40 cellular contexts compared by ENCODE assay signal in genomic region chr10:131267814-131268095, GRCh38. TPM values are rescaled to one million over a fixed set of nuclear protein-coding genes. Genes with fewer than 3 reads are reported as not detected.
"Had no signal": no experiment of that assay in that cellular context is flagged by ENCODE, and none has a peak within 500 bp of the region (broad histone marks: within the 10 kb centered on the region; RNA-seq: fewer than 3 reads in every experiment).

No MANE protein-coding gene starts in this region.

- H3K36me3 ChIP-seq: adrenal gland, MG63, Peyer's patch had no signal

- H3K9me3 ChIP-seq: adrenal gland, MG63, Peyer's patch had no signal

- H3K9me3 Mint-ChIP-seq: activated B cell treated with CpG ODN at 0.5 μM for 24 hours; activated CD4-positive, alpha-beta memory T cell treated with anti-CD3 and anti-CD28 coated beads for 36 hours; activated naive CD4-positive, alpha-beta T cell treated with anti-CD3 and anti-CD28 coated beads for 36 hours; activated naive CD4-positive, alpha-beta T cell treated with anti-CD3 and anti-CD28 coated beads, Interleukin-2, amount 50 U/mL, for 72 hours; activated T-cell treated with anti-CD3 and anti-CD28 coated beads, Interleukin-2, amount 50 U/mL, for 4 hours; activated T-helper 1 cell treated with anti-CD3 and anti-CD28 coated beads, Interleukin-12 subunit alpha, Interleukin-12 subunit beta, Interleukin-2, Interleukin-4 antibody, amounts not matched to agents 30 ng/mL and 10 ng/mL and 1 ng/mL, durations not matched to agents 14 hours and 24 hours and 36 hours; T-cell had no signal

- H3K27ac ChIP-seq: adrenal gland, Peyer's patch, VCaP had no signal

- FAIRE-seq: bronchial epithelial cell had no signal

- H3K27me3 ChIP-seq: MG63, Peyer's patch had no signal

- DNase-seq: activated B cell treated with CpG ODN at 0.5 μM for 24 hours; activated CD4-positive, alpha-beta memory T cell treated with anti-CD3 and anti-CD28 coated beads for 36 hours; activated CD4-positive, alpha-beta T cell treated with anti-CD3 and anti-CD28 coated beads for 4 hours; activated CD4-positive, alpha-beta T cell treated with anti-CD3 and anti-CD28 coated beads, Interleukin-2, amount 50 U/mL, for 1 hour; activated CD4-positive, CD25-positive, alpha-beta regulatory T cell treated with anti-CD3 and anti-CD28 coated beads, Interleukin-2, amount 50 U/mL, for 72 hours; activated CD8-positive, alpha-beta memory T cell treated with anti-CD3 and anti-CD28 coated beads, Interleukin-2, amount 50 U/mL, for 4 hours; activated gamma-delta T cell treated with Interleukin-2 at 50 U/mL for 16 hours; activated naive CD4-positive, alpha-beta T cell treated with anti-CD3 and anti-CD28 coated beads for 36 hours; activated T-cell treated with anti-CD3 and anti-CD28 coated beads for 4 hours; activated T-cell treated with anti-CD3 and anti-CD28 coated beads, Interleukin-2, amount 50 U/mL, for 4 hours; caudate nucleus; Kasumi-1; KG1; MG63; MV-4-11; NCI-H1092; NCI-H1417; NCI-H146; NCI-H187; NCI-H2029 treated with DMSO at 0.1 percent for 48 hours; NCI-H2107; NCI-H2171; NCI-H510A; NCI-H526; NCI-H748 treated with DMSO at 0.1 percent for 48 hours; NK-92 treated with Interleukin-12 subunit alpha and Interleukin-12 subunit beta, amount 100 ng/mL, for 24 hours; PC-3; Peyer's patch; RPMI8226; SIG-M5; T-cell; T-helper 17 cell; T-helper 9 cell had no signal

- H3K4me3 ChIP-seq: adrenal gland, MG63, Peyer's patch had no signal

- H3K4me3 Mint-ChIP-seq: activated B cell treated with CpG ODN at 0.5 μM for 24 hours; activated CD4-positive, alpha-beta memory T cell treated with anti-CD3 and anti-CD28 coated beads for 36 hours; activated naive CD4-positive, alpha-beta T cell treated with anti-CD3 and anti-CD28 coated beads for 36 hours; activated T-cell treated with anti-CD3 and anti-CD28 coated beads, Interleukin-2, amount 50 U/mL, for 4 hours; activated T-helper 1 cell treated with anti-CD3 and anti-CD28 coated beads, Interleukin-12 subunit alpha, Interleukin-12 subunit beta, Interleukin-2, Interleukin-4 antibody, amounts not matched to agents 30 ng/mL and 10 ng/mL and 1 ng/mL, durations not matched to agents 14 hours and 24 hours and 36 hours; brain; T-cell; T-helper 17 cell had no signal

- ATAC-seq: activated naive CD4-positive, alpha-beta T cell treated with anti-CD3 and anti-CD28 coated beads, Interleukin-2, amount 50 U/mL, for 72 hours; activated T-cell treated with anti-CD3 and anti-CD28 coated beads, Interleukin-2, amount 50 U/mL, for 4 hours; PC-3; SK-N-SH treated with all-trans-retinoic acid at 6 μM for 48 hours; T-helper 17 cell had no signal

- H3K4me1 Mint-ChIP-seq: activated B cell treated with CpG ODN at 0.5 μM for 24 hours, T-cell, T-helper 17 cell had no signal

- H3K27ac Mint-ChIP-seq: activated B cell treated with CpG ODN at 0.5 μM for 24 hours; activated CD4-positive, alpha-beta memory T cell treated with anti-CD3 and anti-CD28 coated beads for 36 hours; activated naive CD4-positive, alpha-beta T cell treated with anti-CD3 and anti-CD28 coated beads for 36 hours; activated naive CD4-positive, alpha-beta T cell treated with anti-CD3 and anti-CD28 coated beads, Interleukin-2, amount 50 U/mL, for 72 hours; activated T-helper 1 cell treated with anti-CD3 and anti-CD28 coated beads, Interleukin-12 subunit alpha, Interleukin-12 subunit beta, Interleukin-2, Interleukin-4 antibody, amounts not matched to agents 30 ng/mL and 10 ng/mL and 1 ng/mL, durations not matched to agents 14 hours and 24 hours and 36 hours; brain; T-cell; T-helper 17 cell had no signal

- H3K36me3 Mint-ChIP-seq: activated CD4-positive, alpha-beta memory T cell treated with anti-CD3 and anti-CD28 coated beads for 36 hours; activated naive CD4-positive, alpha-beta T cell treated with anti-CD3 and anti-CD28 coated beads, Interleukin-2, amount 50 U/mL, for 72 hours; brain; T-cell had no signal

- H3K4me1 ChIP-seq: adrenal gland, Peyer's patch had no signal

- H3K27me3 Mint-ChIP-seq: activated B cell treated with CpG ODN at 0.5 μM for 24 hours; activated CD4-positive, alpha-beta memory T cell treated with anti-CD3 and anti-CD28 coated beads for 36 hours had no signal

RNA-seq across cellular contexts. Expression of gene TCERG1L, which starts 43.8 kb away (rescaled TPM):
- total RNA-seq: activated B cell treated with CpG ODN at 0.5 μM for 24 hours; activated CD4-positive, alpha-beta memory T cell treated with anti-CD3 and anti-CD28 coated beads for 36 hours; bronchial epithelial cell; PC-3; Peyer's patch; T-helper 17 cell had no signal
